Comparison of ENCODE assay signal across 28 cellular contexts in the genomic region with DNA sequence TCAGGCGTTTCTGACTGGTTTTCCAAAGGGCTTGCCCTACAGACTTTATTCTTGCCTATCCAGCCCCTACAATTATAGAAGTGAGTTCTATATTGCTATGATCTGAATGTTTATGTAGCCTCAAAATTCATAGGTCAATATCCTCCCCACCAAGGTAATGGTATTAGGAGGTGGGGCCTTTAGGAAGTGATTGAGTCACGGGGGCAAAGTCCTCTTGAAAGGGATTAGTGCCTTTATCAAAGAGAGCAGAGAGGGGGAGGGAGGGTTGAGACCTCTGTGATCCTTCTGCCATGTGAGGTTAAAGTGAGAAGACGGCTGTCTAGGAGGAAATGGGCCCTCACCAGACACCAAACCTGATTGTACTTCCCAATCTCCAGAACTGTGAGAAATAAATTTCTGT. TPM values are rescaled to one million over a fixed set of nuclear protein-coding genes. Genes with fewer than 3 reads are reported as not detected.
"Had no signal": no experiment of that assay in that cellular context is flagged by ENCODE, and none has a peak within 500 bp of the region (broad histone marks: within the 10 kb centered on the region; RNA-seq: fewer than 3 reads in every experiment).

No MANE protein-coding gene starts in this region.

- H3K27me3 Mint-ChIP-seq: activated naive CD8-positive, alpha-beta T cell; naive thymus-derived CD4-positive, alpha-beta T cell had no signal

- H3K9me3 ChIP-seq: body of pancreas, esophagus squamous epithelium, pancreas, right atrium auricular region, stomach, thyroid gland, upper lobe of left lung, vagina had no signal

- H3K9me3 Mint-ChIP-seq: stimulated activated naive B cell treated with anti-CD40 and anti-IgM and Interleukin-4, amounts not matched to agents 10 μg/mL and 1 μg/mL and 100 μg/mL, for 72 hours had no signal

- H3K4me1 ChIP-seq: esophagus squamous epithelium, heart right ventricle, pancreas, right atrium auricular region, stomach, thyroid gland, upper lobe of left lung, vagina had no signal

- H3K36me3 ChIP-seq: esophagus squamous epithelium, heart right ventricle, pancreas, right atrium auricular region, stomach, thyroid gland, upper lobe of left lung, vagina had no signal

- H3K36me3 Mint-ChIP-seq: activated naive CD8-positive, alpha-beta T cell; stimulated activated naive B cell treated with anti-CD40 and anti-IgM and Interleukin-4, amounts not matched to agents 10 μg/mL and 1 μg/mL and 100 μg/mL, for 72 hours had no signal

- H3K4me3 Mint-ChIP-seq: activated naive CD8-positive, alpha-beta T cell; naive thymus-derived CD4-positive, alpha-beta T cell; stimulated activated naive B cell treated with anti-CD40 and anti-IgM and Interleukin-4, amounts not matched to agents 10 μg/mL and 1 μg/mL and 100 μg/mL, for 72 hours had no signal

- H3K27ac Mint-ChIP-seq: activated naive CD8-positive, alpha-beta T cell; naive thymus-derived CD4-positive, alpha-beta T cell; stimulated activated naive B cell treated with anti-CD40 and anti-IgM and Interleukin-4, amounts not matched to agents 10 μg/mL and 1 μg/mL and 100 μg/mL, for 72 hours had no signal

- H3K27me3 ChIP-seq: body of pancreas, esophagus squamous epithelium, heart right ventricle, pancreas, right atrium auricular region, stomach, thyroid gland, upper lobe of left lung, vagina had no signal

- H3K4me3 ChIP-seq: body of pancreas, esophagus squamous epithelium, heart right ventricle, pancreas, right atrium auricular region, stomach, thyroid gland, upper lobe of left lung, vagina had no signal

- ATAC-seq: body of pancreas; heart right ventricle; left ventricle myocardium superior; naive thymus-derived CD4-positive, alpha-beta T cell; pancreas; stimulated activated naive B cell treated with anti-CD40 and anti-IgM and Interleukin-4, amounts not matched to agents 10 μg/mL and 1 μg/mL and 100 μg/mL, for 72 hours had no signal

- DNase-seq: activated CD4-positive, alpha-beta T cell treated with anti-CD3 and anti-CD28 coated beads for 48 hours; activated CD4-positive, alpha-beta T cell treated with anti-CD3 and anti-CD28 coated beads, Interleukin-2, amount 50 U/mL, for 48 hours; activated CD8-positive, alpha-beta memory T cell treated with anti-CD3 and anti-CD28 coated beads for 24 hours; activated effector memory CD4-positive, alpha-beta T cell treated with Interleukin-2 at 50 U/mL for 16 hours; activated naive CD4-positive, alpha-beta T cell treated with Interleukin-2 at 50 U/mL for 16 hours; anterior cingulate cortex; dermis blood vessel endothelial cell; effector CD4-positive, alpha-beta T cell; esophagus squamous epithelium; foreskin melanocyte; heart right ventricle; left ventricle myocardium superior; mammary epithelial cell; naive thymus-derived CD4-positive, alpha-beta T cell; pancreas; stimulated activated CD4-positive, alpha-beta T cell treated with anti-CD3 and anti-CD28 coated beads, Interleukin-15, amount 100 ng/mL, for 24 hours; stimulated activated CD4-positive, alpha-beta T cell treated with anti-CD3 and anti-CD28 coated beads, Interleukin-2, amount 100 ng/mL, for 24 hours; stimulated activated naive B cell treated with anti-CD40 and anti-IgM and Interleukin-4, amounts not matched to agents 10 μg/mL and 1 μg/mL and 100 μg/mL, for 72 hours; stomach; T-helper 2 cell; thyroid gland; upper lobe of left lung had no signal

- H3K27ac ChIP-seq: body of pancreas, esophagus squamous epithelium, heart right ventricle, pancreas, right atrium auricular region, stomach, thyroid gland, upper lobe of left lung, vagina had no signal

- H3K4me1 Mint-ChIP-seq: naive thymus-derived CD4-positive, alpha-beta T cell; stimulated activated naive B cell treated with anti-CD40 and anti-IgM and Interleukin-4, amounts not matched to agents 10 μg/mL and 1 μg/mL and 100 μg/mL, for 72 hours had no signal

RNA-seq across cellular contexts. Expression of gene CPHXL, which starts 0.9 kb away (rescaled TPM):
- total RNA-seq: body of pancreas; dermis blood vessel endothelial cell; esophagus squamous epithelium; glomerular endothelial cell; heart right ventricle; left ventricle myocardium superior; mammary epithelial cell; naive thymus-derived CD4-positive, alpha-beta T cell; pancreas; pulmonary artery endothelial cell; right atrium auricular region; stomach; thyroid gland; upper lobe of left lung; vagina had no signal

RNA-seq across cellular contexts. Expression of gene DUXB, which starts 26.0 kb away (rescaled TPM):
- total RNA-seq: body of pancreas; dermis blood vessel endothelial cell; esophagus squamous epithelium; glomerular endothelial cell; heart right ventricle; left ventricle myocardium superior; mammary epithelial cell; naive thymus-derived CD4-positive, alpha-beta T cell; pancreas; pulmonary artery endothelial cell; right atrium auricular region; stomach; thyroid gland; upper lobe of left lung; vagina had no signal

RNA-seq across cellular contexts. Expression of gene CPHXL2, which starts 50.4 kb away (rescaled TPM):
- total RNA-seq: body of pancreas; dermis blood vessel endothelial cell; esophagus squamous epithelium; glomerular endothelial cell; heart right ventricle; left ventricle myocardium superior; mammary epithelial cell; naive thymus-derived CD4-positive, alpha-beta T cell; pancreas; pulmonary artery endothelial cell; right atrium auricular region; stomach; thyroid gland; upper lobe of left lung; vagina had no signal
